In genomic region chr15:59020321-59020720, GRCh38 we compare ENCODE assay signal across 18 cellular contexts. TPM values are rescaled to one million over a fixed set of nuclear protein-coding genes. Genes with fewer than 3 reads are reported as not detected.
DNase-seq lines count a peak whose midpoint lies in the region; ATAC-seq and TF ChIP-seq lines count a peak whose summit lies in the region.
"Had no signal": no experiment of that assay in that cellular context is flagged by ENCODE, and none has a peak within 500 bp of the region (broad histone marks: within the 10 kb centered on the region; RNA-seq: fewer than 3 reads in every experiment).

No MANE protein-coding gene starts in this region.

- H3K27me3 Mint-ChIP-seq in activated naive CD8-positive, alpha-beta T cell treated with anti-CD3 and anti-CD28 coated beads for 36 hours, result no peaks in the 10 kb centered on the region
- no peaks in the 10 kb centered on the region for H3K27me3 Mint-ChIP-seq in activated naive CD8-positive, alpha-beta T cell treated with anti-CD3 and anti-CD28 coated beads, Interleukin-2, amount 50 U/mL, for 24 hours

- no peak for DNase-seq in activated naive CD8-positive, alpha-beta T cell treated with anti-CD3 and anti-CD28 coated beads for 36 hours
- no peak for DNase-seq in activated naive CD8-positive, alpha-beta T cell treated with anti-CD3 and anti-CD28 coated beads, Interleukin-2, amount 50 U/mL, for 24 hours
- peak; percentile 4 for DNase-seq in adipocyte (ENCODE audit: low read depth)
- peak; percentile 25 for DNase-seq in iris pigment epithelial cell (ENCODE audit: low read depth)
- no peak for DNase-seq in GM10266 (ENCODE audit: extremely low spot score)
- no peak for DNase-seq in NCI-H1930 (lab: John Stamatoyannopoulos, UW)
- no peak for DNase-seq in mucosa of gallbladder (ENCODE audit: low spot score)
- no peak for DNase-seq in retina
- DNase-seq: 8988T, COR-L47, DMS153, NCI-H1417, NCI-H187 treated with DMSO at 0.1 percent for 48 hours, NCI-H2171 treated with DMSO at 0.1 percent for 48 hours, NCI-H446 treated with DMSO at 0.1 percent for 48 hours, PC-9 had no signal

- H3K27me3 ChIP-seq in adipocyte (replicated peaks; ENCODE audit: control insufficient read depth, insufficient read depth, low read length), result no peaks in the 10 kb centered on the region

- TF ChIP-seq CTCF in GM10266 (IDR thresholded peaks at IDR 0.05; ENCODE audit: control insufficient read depth, insufficient read depth, low read depth, missing control alignments), result no peak

- no peaks in the 10 kb centered on the region for H3K9me3 Mint-ChIP-seq in activated naive CD8-positive, alpha-beta T cell treated with anti-CD3 and anti-CD28 coated beads for 36 hours
- H3K9me3 Mint-ChIP-seq in activated naive CD8-positive, alpha-beta T cell treated with anti-CD3 and anti-CD28 coated beads, Interleukin-2, amount 50 U/mL, for 24 hours, result no peaks in the 10 kb centered on the region

- H3K4me3 ChIP-seq in adipocyte (ENCODE audit: low read length), result no peak overlapping the region
- H3K4me3 ChIP-seq: HAP-1, PC-9 had no signal

- peak overlapping the region; percentile 54 for H3K27ac Mint-ChIP-seq in activated naive CD8-positive, alpha-beta T cell treated with anti-CD3 and anti-CD28 coated beads for 36 hours
- H3K27ac Mint-ChIP-seq in activated naive CD8-positive, alpha-beta T cell treated with anti-CD3 and anti-CD28 coated beads, Interleukin-2, amount 50 U/mL, for 24 hours, result no peak overlapping the region

- no peak for ATAC-seq in activated naive CD8-positive, alpha-beta T cell treated with anti-CD3 and anti-CD28 coated beads, Interleukin-2, amount 50 U/mL, for 24 hours

- H3K4me1 Mint-ChIP-seq in activated naive CD8-positive, alpha-beta T cell treated with anti-CD3 and anti-CD28 coated beads for 36 hours, result peaks cover 9% of the 10 kb centered on the region
- peaks cover 10% of the 10 kb centered on the region for H3K4me1 Mint-ChIP-seq in activated naive CD8-positive, alpha-beta T cell treated with anti-CD3 and anti-CD28 coated beads, Interleukin-2, amount 50 U/mL, for 24 hours

- peaks cover 25% of the 10 kb centered on the region for H3K36me3 Mint-ChIP-seq in activated naive CD8-positive, alpha-beta T cell treated with anti-CD3 and anti-CD28 coated beads for 36 hours
- H3K36me3 Mint-ChIP-seq in activated naive CD8-positive, alpha-beta T cell treated with anti-CD3 and anti-CD28 coated beads, Interleukin-2, amount 50 U/mL, for 24 hours (ENCODE audit: low read depth), result peaks cover 19% of the 10 kb centered on the region

- no peak overlapping the region for H3K4me3 Mint-ChIP-seq in activated naive CD8-positive, alpha-beta T cell treated with anti-CD3 and anti-CD28 coated beads for 36 hours
- no peak overlapping the region for H3K4me3 Mint-ChIP-seq in activated naive CD8-positive, alpha-beta T cell treated with anti-CD3 and anti-CD28 coated beads, Interleukin-2, amount 50 U/mL, for 24 hours
- H3K4me3 Mint-ChIP-seq: CD14-positive monocyte had no signal

- H3K9ac ChIP-seq in adipocyte (ENCODE audit: low read length), result no peak overlapping the region

- H3K4me1 ChIP-seq in adipocyte (ENCODE audit: control insufficient read depth, insufficient read depth, low read length), result peaks cover 5% of the 10 kb centered on the region

- H3K9me3 ChIP-seq in adipocyte (ENCODE audit: control insufficient read depth, low read length), result no peaks in the 10 kb centered on the region
- H3K9me3 ChIP-seq: HAP-1 had no signal

- peaks cover 35% of the 10 kb centered on the region for H3K36me3 ChIP-seq in adipocyte (ENCODE audit: control insufficient read depth, insufficient read depth, low read length, severe bottlenecking)
- H3K36me3 ChIP-seq: HAP-1 had no signal

RNA-seq across cellular contexts. Expression of gene RNF111, which starts 32.9 kb away (rescaled TPM):
- total RNA-seq in activated naive CD8-positive, alpha-beta T cell treated with anti-CD3 and anti-CD28 coated beads for 36 hours, result 10 to 100 TPM; 19.9 to 23.1 TPM
- total RNA-seq in mucosa of gallbladder, result 34.5 TPM

Comparison
In these comparisons a context has a peak if more than half of its experiments do, and no peak if none do; other contexts are left out.
1. DNase-seq: peak in adipocyte (single experiment) and iris pigment epithelial cell (single experiment); none in activated naive CD8-positive, alpha-beta T cell treated with anti-CD3 and anti-CD28 coated beads for 36 hours (single experiment), activated naive CD8-positive, alpha-beta T cell treated with anti-CD3 and anti-CD28 coated beads, Interleukin-2, amount 50 U/mL, for 24 hours (single experiment), GM10266 (single experiment), NCI-H1930 (0 of 2), mucosa of gallbladder (single experiment) and retina (single experiment).